Comparison of ENCODE assay signal across 1 cellular context in genomic region chr1:20151906-20152598, GRCh38.
TF ChIP-seq lines count a peak whose summit lies in the region.

No MANE protein-coding gene starts in this region.

TF ChIP-seq in HepG2, 621 proteins besides CTCF, POLR2A, EP300 and RAD21 (continued from another document and continues in another):
- no peak for TF ChIP-seq ZNF280D (CRISPR knock-in tag; IDR thresholded peaks at IDR 0.05)
- TF ChIP-seq MYNN (CRISPR knock-in tag; IDR thresholded peaks at IDR 0.05; ENCODE audit: low read depth): no peak
- TF ChIP-seq ZNF639 (CRISPR knock-in tag; conservative IDR thresholded peaks at IDR 0.05): no peak
- TF ChIP-seq ZNF556 (CRISPR knock-in tag; IDR thresholded peaks at IDR 0.05; ENCODE audit: borderline replicate concordance): no peak
- no peak for TF ChIP-seq ZSCAN30 (CRISPR knock-in tag; IDR thresholded peaks at IDR 0.05)
- peak; percentile 28; the same call in 1 of the 2 replicates for TF ChIP-seq HMGXB3 (CRISPR knock-in tag; IDR thresholded peaks at IDR 0.05; ENCODE audit: borderline replicate concordance)
- no peak for TF ChIP-seq JUND (CRISPR knock-in tag; IDR thresholded peaks at IDR 0.05)
- 0 out of 2 replicates have a peak, but pooled peaks have one; percentile 68 for TF ChIP-seq ZNF691 (CRISPR knock-in tag; IDR thresholded peaks at IDR 0.05; ENCODE audit: borderline replicate concordance, low read depth)
- TF ChIP-seq RBAK (CRISPR knock-in tag; IDR thresholded peaks at IDR 0.05): no peak
- no peak for TF ChIP-seq ZNF546 (CRISPR knock-in tag; conservative IDR thresholded peaks at IDR 0.05)
- TF ChIP-seq GATAD2A (CRISPR knock-in tag; IDR thresholded peaks at IDR 0.05): peak; percentile 17; the same call in 1 of the 2 replicates
- TF ChIP-seq BHLHE40 (IDR thresholded peaks at IDR 0.05; ENCODE audit: low read length): no peak
- TF ChIP-seq NFE2L1 (CRISPR knock-in tag; IDR thresholded peaks at IDR 0.05; ENCODE audit: borderline replicate concordance): no peak
- TF ChIP-seq ZNF629 (CRISPR knock-in tag; conservative IDR thresholded peaks at IDR 0.05): no peak
- TF ChIP-seq NFIB (CRISPR knock-in tag; IDR thresholded peaks at IDR 0.05; ENCODE audit: borderline replicate concordance): no peak
- TF ChIP-seq BRD4 (CRISPR knock-in tag; IDR thresholded peaks at IDR 0.05): no peak
- TF ChIP-seq ZNF512B (CRISPR knock-in tag; IDR thresholded peaks at IDR 0.05; ENCODE audit: borderline replicate concordance): no peak
- no peak for TF ChIP-seq ZNF569 (CRISPR knock-in tag; IDR thresholded peaks at IDR 0.05; ENCODE audit: borderline replicate concordance)
- no peak for TF ChIP-seq NCOA1 (CRISPR knock-in tag; IDR thresholded peaks at IDR 0.05)
- no peak for TF ChIP-seq ZSCAN12 (CRISPR knock-in tag; IDR thresholded peaks at IDR 0.05)
- no peak for TF ChIP-seq NRL (CRISPR knock-in tag; IDR thresholded peaks at IDR 0.05; ENCODE audit: borderline replicate concordance)
- no peak for TF ChIP-seq RORA (CRISPR knock-in tag; IDR thresholded peaks at IDR 0.05)
- TF ChIP-seq MAF1 (CRISPR knock-in tag; IDR thresholded peaks at IDR 0.05; ENCODE audit: borderline replicate concordance): 0 out of 2 replicates have a peak, but pooled peaks have one; percentile 41
- TF ChIP-seq NR2F2 (IDR thresholded peaks at IDR 0.05; ENCODE audit: borderline replicate concordance, low read depth): no peak
- no peak for TF ChIP-seq ZNF362 (CRISPR knock-in tag; IDR thresholded peaks at IDR 0.05; ENCODE audit: borderline replicate concordance)
- TF ChIP-seq BCL3 (CRISPR knock-in tag; IDR thresholded peaks at IDR 0.05): no peak
- no peak for TF ChIP-seq BATF2 (CRISPR knock-in tag; IDR thresholded peaks at IDR 0.05)
- TF ChIP-seq RFX3 (CRISPR knock-in tag; IDR thresholded peaks at IDR 0.05): no peak
- TF ChIP-seq ZNF543 (CRISPR knock-in tag; IDR thresholded peaks at IDR 0.05): no peak
- TF ChIP-seq ATF1 (CRISPR knock-in tag; IDR thresholded peaks at IDR 0.05): no peak
- no peak for TF ChIP-seq ZNF674 (CRISPR knock-in tag; IDR thresholded peaks at IDR 0.05; ENCODE audit: low read depth)
- TF ChIP-seq KDM3A (CRISPR knock-in tag; IDR thresholded peaks at IDR 0.05; ENCODE audit: low read depth): peak; percentile 76; the same call in 1 of the 2 replicates
- TF ChIP-seq E2F5 (CRISPR knock-in tag; conservative IDR thresholded peaks at IDR 0.05): no peak
- TF ChIP-seq ZFP36L2 (CRISPR knock-in tag; IDR thresholded peaks at IDR 0.05): no peak
